ENCODE assay signal across 23 cellular contexts in the genomic region with DNA sequence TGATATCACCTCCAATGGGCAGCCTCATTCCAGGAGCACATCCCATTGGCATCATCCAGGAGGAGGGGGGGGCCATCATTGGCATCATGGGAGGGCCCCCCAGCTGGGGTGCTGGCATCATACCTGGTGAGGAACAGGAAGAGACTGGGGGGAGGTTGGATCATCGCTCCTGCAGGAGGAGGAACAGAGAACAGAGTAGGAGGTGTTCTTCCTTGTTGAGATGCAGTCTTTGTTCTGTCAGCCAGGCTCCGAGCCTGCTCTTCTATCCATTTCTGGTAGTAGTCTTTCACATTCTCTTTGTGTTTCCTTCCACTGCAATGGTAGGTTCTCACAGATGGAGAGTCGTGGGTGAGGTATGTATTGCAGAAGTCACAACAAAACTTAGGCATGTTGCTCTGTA.
DNase-seq lines count a peak whose midpoint lies in the region; ATAC-seq and TF ChIP-seq lines count a peak whose summit lies in the region.
"Had no signal": no experiment of that assay in that cellular context is flagged by ENCODE, and none has a peak within 500 bp of the region (broad histone marks: within the 10 kb centered on the region; RNA-seq: fewer than 3 reads in every experiment).

No MANE protein-coding gene starts in this region.

- no peak for ATAC-seq in stimulated activated naive B cell treated with anti-CD40 and anti-IgM and Interleukin-4, amounts not matched to agents 10 μg/mL and 1 μg/mL and 100 μg/mL, for 72 hours (replicated peaks)

- no peaks in the 10 kb centered on the region for H3K9me3 ChIP-seq in OCI-LY3 (ENCODE audit: insufficient read depth, low read length)
- H3K9me3 ChIP-seq: BLaER1 treated with 17β-estradiol and CSF1 and Interleukin-3, amounts not matched to agents 10 nM and 100 nM had no signal

- H3K36me3 ChIP-seq in OCI-LY3 (replicated peaks; ENCODE audit: low read depth, low read length) = no peaks in the 10 kb centered on the region
- H3K36me3 ChIP-seq: BLaER1 treated with 17β-estradiol and CSF1 and Interleukin-3, amounts not matched to agents 10 nM and 100 nM had no signal

- no peaks in the 10 kb centered on the region for H3K27me3 Mint-ChIP-seq in stimulated activated naive B cell treated with anti-CD40 and anti-IgM and Interleukin-4, amounts not matched to agents 10 μg/mL and 1 μg/mL and 100 μg/mL, for 72 hours
- H3K27me3 Mint-ChIP-seq: B cell; CD4-positive, alpha-beta memory T cell; CD4-positive, CD25-positive, alpha-beta regulatory T cell had no signal

- peaks cover 14% of the 10 kb centered on the region for H3K4me1 ChIP-seq in OCI-LY3 (ENCODE audit: low read length)
- H3K4me1 ChIP-seq: A549 had no signal

- H3K4me1 Mint-ChIP-seq in stimulated activated naive B cell treated with anti-CD40 and anti-IgM and Interleukin-4, amounts not matched to agents 10 μg/mL and 1 μg/mL and 100 μg/mL, for 72 hours = peaks cover 21 to 40% of the 10 kb centered on the region in 2 donors

- no peaks in the 10 kb centered on the region for H3K9me3 Mint-ChIP-seq in stimulated activated naive B cell treated with anti-CD40 and anti-IgM and Interleukin-4, amounts not matched to agents 10 μg/mL and 1 μg/mL and 100 μg/mL, for 72 hours

- peak overlapping the region; percentile 51 for H3K4me2 ChIP-seq in OCI-LY3 (ENCODE audit: low read length)
- H3K4me2 ChIP-seq: A549; BLaER1 treated with 17β-estradiol and CSF1 and Interleukin-3, amounts not matched to agents 10 nM and 100 nM had no signal

- no peaks in the 10 kb centered on the region for H4K20me1 ChIP-seq in OCI-LY3 (ENCODE audit: insufficient read depth, low read length)
- H4K20me1 ChIP-seq: BLaER1 treated with 17β-estradiol and CSF1 and Interleukin-3, amounts not matched to agents 10 nM and 100 nM had no signal

- H3K27ac Mint-ChIP-seq in stimulated activated naive B cell treated with anti-CD40 and anti-IgM and Interleukin-4, amounts not matched to agents 10 μg/mL and 1 μg/mL and 100 μg/mL, for 72 hours = peak overlapping the region; percentile 43
- H3K27ac Mint-ChIP-seq: B cell; CD4-positive, alpha-beta memory T cell; CD4-positive, CD25-positive, alpha-beta regulatory T cell had no signal

- H2AFZ ChIP-seq in OCI-LY3 (ENCODE audit: low read depth, low read length) = peak overlapping the region; percentile 82

- no peak overlapping the region for H3K27ac ChIP-seq in OCI-LY3 (ENCODE audit: low read length)
- H3K27ac ChIP-seq: 22Rv1; A549; BLaER1 treated with 17β-estradiol and CSF1 and Interleukin-3, amounts not matched to agents 10 nM and 100 nM; C4-2B had no signal

- 0 out of 2 replicates have a peak overlapping the region, but pooled peaks have one; percentile 35 for H3K4me3 ChIP-seq in OCI-LY3 (ENCODE audit: low read length)
- H3K4me3 ChIP-seq: A549; BLaER1 treated with 17β-estradiol and CSF1 and Interleukin-3, amounts not matched to agents 10 nM and 100 nM; GM12878 had no signal

- H3K79me2 ChIP-seq in OCI-LY3 (ENCODE audit: low read length) = no peaks in the 10 kb centered on the region

- no peak overlapping the region for H3K4me3 Mint-ChIP-seq in stimulated activated naive B cell treated with anti-CD40 and anti-IgM and Interleukin-4, amounts not matched to agents 10 μg/mL and 1 μg/mL and 100 μg/mL, for 72 hours
- H3K4me3 Mint-ChIP-seq: B cell; CD4-positive, alpha-beta memory T cell; CD4-positive, CD25-positive, alpha-beta regulatory T cell; CD8-positive, alpha-beta memory T cell had no signal

- DNase-seq in CD1c-positive myeloid dendritic cell (ENCODE audit: extremely low spot score) (peak; percentile 29), dedifferentiated amniotic fluid mesenchymal stem cell (ENCODE audit: extremely low spot score) (no peak), superior temporal gyrus (ENCODE audit: extremely low spot score) (no peak)
- no peak for DNase-seq in stimulated activated naive B cell treated with anti-CD40 and anti-IgM and Interleukin-4, amounts not matched to agents 10 μg/mL and 1 μg/mL and 100 μg/mL, for 72 hours
- DNase-seq: AML-193; CD4-positive, alpha-beta memory T cell; CD4-positive, CD25-positive, alpha-beta regulatory T cell; CD8-positive, alpha-beta memory T cell; COR-L47; DMS 273 treated with DMSO at 0.1 percent for 48 hours; DMS153; DMS53; DMS79; DND-41; EL; GDM1 had no signal

- no peaks in the 10 kb centered on the region for H3K27me3 ChIP-seq in OCI-LY3 (ENCODE audit: low read depth, low read length)
- H3K27me3 ChIP-seq: BLaER1 treated with 17β-estradiol and CSF1 and Interleukin-3, amounts not matched to agents 10 nM and 100 nM had no signal

- H3K36me3 Mint-ChIP-seq in stimulated activated naive B cell treated with anti-CD40 and anti-IgM and Interleukin-4, amounts not matched to agents 10 μg/mL and 1 μg/mL and 100 μg/mL, for 72 hours = peaks cover 8 to 9% of the 10 kb centered on the region in 2 donors
- H3K36me3 Mint-ChIP-seq: CD4-positive, alpha-beta memory T cell; CD4-positive, CD25-positive, alpha-beta regulatory T cell had no signal

- TF ChIP-seq CTCF in OCI-LY3 (IDR thresholded peaks at IDR 0.05; ENCODE audit: low read depth, low read length) = no peak

- no peak overlapping the region for H3K9ac ChIP-seq in OCI-LY3 (ENCODE audit: low read length)
- H3K9ac ChIP-seq: BLaER1 treated with 17β-estradiol and CSF1 and Interleukin-3, amounts not matched to agents 10 nM and 100 nM had no signal
